ENCODE assay signal across 18 cellular contexts in genomic region chr3:123098411-123099330, GRCh38. TPM values are rescaled to one million over a fixed set of nuclear protein-coding genes. Genes with fewer than 3 reads are reported as not detected.
DNase-seq lines count a peak whose midpoint lies in the region; ATAC-seq, FAIRE-seq and TF ChIP-seq lines count a peak whose summit lies in the region.
"Had no signal": no experiment of that assay in that cellular context is flagged by ENCODE, and none has a peak within 500 bp of the region (broad histone marks: within the 10 kb centered on the region; RNA-seq: fewer than 3 reads in every experiment).

No MANE protein-coding gene starts in this region.

- DNase-seq in GM23248 (peak; percentile 45), RWPE1 (ENCODE audit: low spot score) (no peak), glutamatergic neuron (no peak), pancreas (no peak), NCI-H774 (lab: John Stamatoyannopoulos, UW) (no peak), NCI-H526 treated with DMSO at 0.1 percent for 48 hours (lab: John Stamatoyannopoulos, UW) (no peak), A172 (ENCODE audit: low spot score) (no peak)
- DNase-seq: activated CD8-positive, alpha-beta memory T cell treated with anti-CD3 and anti-CD28 coated beads for 24 hours; activated naive CD4-positive, alpha-beta T cell treated with anti-CD3 and anti-CD28 coated beads, Interleukin-2, amount 50 U/mL, for 16 hours; NCI-H748 treated with DMSO at 0.1 percent for 48 hours; SHP77 treated with DMSO at 0.1 percent for 48 hours had no signal

- H3K36me3 Mint-ChIP-seq in glutamatergic neuron (ENCODE audit: unreplicated experiment): peaks cover 11% of the 10 kb centered on the region

- ATAC-seq in pancreas (peak in 3 of 4 donors; percentile 26 to 61 (median 41)), GM21423 (IDR thresholded peaks at IDR 0.05; ENCODE audit: unreplicated experiment) (no peak)
- ATAC-seq: sciatic nerve had no signal

- 72 to 76% methylated on average over 7 of the region's 7 CpGs for WGBS in GM23248 (ENCODE audit: low coverage in 1 of 2, low lambda C conversion rate in 2 of 2, missing lambda C conversion rate in 2 of 2), 2 experiments
- 71 to 75% methylated on average over 7 of the region's 7 CpGs for WGBS in pancreas, 2 donors

- no peak for FAIRE-seq in pancreas (lab: Jason Lieb, UNC)
- FAIRE-seq: endothelial cell of umbilical vein, G401.6, HTR-8/SVneo, TTC549 had no signal

- intact Hi-C loops in pancreas (cut with DNase I): no loop called here

- no peaks in the 10 kb centered on the region for H3K9me2 ChIP-seq in GM23248 (ENCODE audit: insufficient read depth)

- H2AFZ ChIP-seq in GM23248: no peak overlapping the region

- H3K9me3 Mint-ChIP-seq in glutamatergic neuron (ENCODE audit: unreplicated experiment): peaks cover 25% of the 10 kb centered on the region
- H3K9me3 Mint-ChIP-seq: central memory CD8-positive, alpha-beta T cell had no signal

- in situ Hi-C loops in GM23248 (cut with MboI): no loop called here

- H3K27me3 ChIP-seq in GM23248 (replicated peaks; ENCODE audit: insufficient read depth): no peaks in the 10 kb centered on the region
- H3K27me3 ChIP-seq in pancreas: no peaks in the 10 kb centered on the region

- peaks cover 67% of the 10 kb centered on the region for H3K79me2 ChIP-seq in GM23248 (ENCODE audit: insufficient read depth)

- H4K20me1 ChIP-seq in GM23248 (ENCODE audit: insufficient read depth): peaks cover 5% of the 10 kb centered on the region; the same call in 1 of the 2 replicates

- POLR2A ChIA-PET in RWPE1 (lab: Yijun Ruan, JAX; ENCODE audit: low non-redundant PET): no interaction called here

- H3K9me3 ChIP-seq in GM23248 (ENCODE audit: low read depth): no peaks in the 10 kb centered on the region
- H3K9me3 ChIP-seq in pancreas: no peaks in the 10 kb centered on the region

- H3K4me2 ChIP-seq in GM23248 (ENCODE audit: unreplicated experiment): peak overlapping the region; percentile 5

- H3F3A ChIP-seq in GM23248 (ENCODE audit: insufficient read depth): peaks cover 15% of the 10 kb centered on the region

- TF ChIP-seq CTCF in RWPE1 (conservative IDR thresholded peaks at IDR 0.05; ENCODE audit: low read depth): no peak
- TF ChIP-seq CTCF in glutamatergic neuron (IDR thresholded peaks at IDR 0.05; ENCODE audit: partially characterized antibody, unreplicated experiment): no peak
- no peak for TF ChIP-seq CTCF in pancreas (IDR thresholded peaks at IDR 0.05)

- H3K4me3 ChIP-seq in GM23248 (no peak overlapping the region), pancreas (no peak overlapping the region)

- peak overlapping the region; percentile 26 for H3K4me3 Mint-ChIP-seq in glutamatergic neuron (ENCODE audit: unreplicated experiment)
- H3K4me3 Mint-ChIP-seq: central memory CD8-positive, alpha-beta T cell had no signal

- peaks cover 16% of the 10 kb centered on the region; the same call in 1 of the 2 replicates for H3K36me3 ChIP-seq in GM23248 (ENCODE audit: low read depth)
- H3K36me3 ChIP-seq in pancreas: peaks cover 0 to 30% (median 8%) of the 10 kb centered on the region in 3 donors

- H3K4me1 Mint-ChIP-seq in glutamatergic neuron (ENCODE audit: low read depth, unreplicated experiment): peaks cover 71% of the 10 kb centered on the region
- H3K4me1 Mint-ChIP-seq: central memory CD8-positive, alpha-beta T cell had no signal

- H3K27ac Mint-ChIP-seq in glutamatergic neuron (ENCODE audit: unreplicated experiment): peak overlapping the region; percentile 66

- H3K27ac ChIP-seq in GM23248 (no peak overlapping the region), RWPE1 (peak overlapping the region; percentile 47), pancreas (no peak overlapping the region)

- CTCF ChIA-PET in RWPE1 (lab: Yijun Ruan, JAX): no interaction called here

- H3K27me3 Mint-ChIP-seq in glutamatergic neuron (ENCODE audit: unreplicated experiment): peaks cover 20% of the 10 kb centered on the region
- H3K27me3 Mint-ChIP-seq: central memory CD8-positive, alpha-beta T cell had no signal

- no peak overlapping the region for H3K9ac ChIP-seq in GM23248

- H3K4me1 ChIP-seq in GM23248 (ENCODE audit: insufficient read depth) (peaks cover 16% of the 10 kb centered on the region), pancreas (peaks cover 8 to 17% (median 10%) of the 10 kb centered on the region in 3 donors)

RNA-seq across cellular contexts. Expression of gene PDIA5, which starts 31.8 kb away (rescaled TPM):
- total RNA-seq in GM23248 (2014; rRNA removed; shearing (Covaris generic)): 39.5 and 49.1 TPM in 2 replicates
- polyA plus RNA-seq in GM23248 (2016; fragmentation: Nextera tagmentation; extraction: Ambion mirVana) (57.3 and 60.2 TPM in 2 replicates), pancreas (10 to 100 TPM; 22.2 to 26.9 TPM)
- total RNA-seq in glutamatergic neuron (ENCODE audit: unreplicated experiment) (49.4 TPM), pancreas (10 to 100 TPM; 19.8 to 29.3 (median 26.2) TPM)
- 15.0 and 16.5 TPM in 2 replicates for total RNA-seq in A172 (2014; rRNA removed; shearing (Covaris generic))
